Comparison of ENCODE assay signal across 34 cellular contexts in genomic region chr15:101108791-101109190, GRCh38.
"Had no signal": no experiment of that assay in that cellular context is flagged by ENCODE, and none has a peak within 500 bp of the region (broad histone marks: within the 10 kb centered on the region; RNA-seq: fewer than 3 reads in every experiment).

No MANE protein-coding gene starts in this region.

- H3K9me3 ChIP-seq: Peyer's patch had no signal

- H3K27me3 ChIP-seq: brain microvascular endothelial cell, Peyer's patch had no signal

- H3K27ac ChIP-seq: brain microvascular endothelial cell, Peyer's patch, VCaP had no signal

- DNase-seq: activated B cell treated with CpG ODN at 0.5 μM for 24 hours; activated CD4-positive, alpha-beta memory T cell treated with anti-CD3 and anti-CD28 coated beads, Interleukin-2, amount 10 ng/mL, durations not matched to agents 7 days and 5 days; activated CD4-positive, alpha-beta T cell treated with anti-CD3 and anti-CD28 coated beads for 4 hours; activated CD4-positive, CD25-positive, alpha-beta regulatory T cell treated with anti-CD3 and anti-CD28 coated beads, Interleukin-2, amount 50 U/mL, for 72 hours; activated CD8-positive, alpha-beta memory T cell treated with anti-CD3 and anti-CD28 coated beads for 24 hours; activated CD8-positive, alpha-beta memory T cell treated with anti-CD3 and anti-CD28 coated beads, Interleukin-2, amount 10 ng/mL, durations not matched to agents 7 days and 5 days; activated CD8-positive, alpha-beta memory T cell treated with anti-CD3 and anti-CD28 coated beads, Interleukin-2, amount 50 U/mL, for 48 hours; activated effector memory CD4-positive, alpha-beta T cell treated with Interleukin-2 at 50 U/mL for 16 hours; activated naive CD4-positive, alpha-beta T cell treated with anti-CD3 and anti-CD28 coated beads, Interleukin-2, amount 10 ng/mL, durations not matched to agents 7 days and 5 days; activated naive CD8-positive, alpha-beta T cell treated with anti-CD3 and anti-CD28 coated beads for 36 hours; activated T-cell treated with anti-CD3 and anti-CD28 coated beads, Interleukin-2, amount 50 U/mL, for 48 hours; amniotic stem cell; brain microvascular endothelial cell; IMR-90; Karpas-422; KBM-7; NCI-H1105; NCI-H1417 treated with DMSO at 0.1 percent for 48 hours; NCI-H187 treated with DMSO at 0.1 percent for 48 hours; NCI-H2081 treated with DMSO at 0.1 percent for 48 hours; NCI-H226; NCI-H446 treated with DMSO at 0.1 percent for 48 hours; NCI-H69; PC-3; Peyer's patch; RPMI8226; SIG-M5; SW 1271; T-helper 1 cell; T-helper 2 cell; T-helper 9 cell had no signal

- ATAC-seq: activated CD8-positive, alpha-beta memory T cell treated with anti-CD3 and anti-CD28 coated beads, Interleukin-2, amount 10 ng/mL, durations not matched to agents 7 days and 5 days; PC-3; Right ventricle myocardium inferior; SK-N-SH treated with all-trans-retinoic acid at 6 μM for 48 hours had no signal

- H3K36me3 Mint-ChIP-seq: activated CD8-positive, alpha-beta memory T cell treated with anti-CD3 and anti-CD28 coated beads, Interleukin-2, amount 10 ng/mL, durations not matched to agents 7 days and 5 days; activated naive CD4-positive, alpha-beta T cell treated with anti-CD3 and anti-CD28 coated beads, Interleukin-2, amount 10 ng/mL, durations not matched to agents 7 days and 5 days; activated naive CD8-positive, alpha-beta T cell treated with anti-CD3 and anti-CD28 coated beads for 36 hours had no signal

- H3K4me3 ChIP-seq: Peyer's patch had no signal

- H3K4me1 ChIP-seq: Peyer's patch had no signal

- H3K36me3 ChIP-seq: brain microvascular endothelial cell, Peyer's patch had no signal

- H3K27me3 Mint-ChIP-seq: activated B cell treated with CpG ODN at 0.5 μM for 24 hours; activated CD4-positive, alpha-beta memory T cell treated with anti-CD3 and anti-CD28 coated beads, Interleukin-2, amount 10 ng/mL, durations not matched to agents 7 days and 5 days; activated CD8-positive, alpha-beta memory T cell treated with anti-CD3 and anti-CD28 coated beads, Interleukin-2, amount 10 ng/mL, durations not matched to agents 7 days and 5 days; activated naive CD8-positive, alpha-beta T cell treated with anti-CD3 and anti-CD28 coated beads for 36 hours had no signal

- H3K4me3 Mint-ChIP-seq: activated B cell treated with CpG ODN at 0.5 μM for 24 hours; activated CD4-positive, alpha-beta memory T cell treated with anti-CD3 and anti-CD28 coated beads, Interleukin-2, amount 10 ng/mL, durations not matched to agents 7 days and 5 days; activated CD8-positive, alpha-beta memory T cell treated with anti-CD3 and anti-CD28 coated beads, Interleukin-2, amount 10 ng/mL, durations not matched to agents 7 days and 5 days; activated naive CD4-positive, alpha-beta T cell treated with anti-CD3 and anti-CD28 coated beads, Interleukin-2, amount 10 ng/mL, durations not matched to agents 7 days and 5 days; activated naive CD8-positive, alpha-beta T cell treated with anti-CD3 and anti-CD28 coated beads for 36 hours had no signal

- H3K9me3 Mint-ChIP-seq: activated B cell treated with CpG ODN at 0.5 μM for 24 hours; activated CD4-positive, alpha-beta memory T cell treated with anti-CD3 and anti-CD28 coated beads, Interleukin-2, amount 10 ng/mL, durations not matched to agents 7 days and 5 days; activated naive CD4-positive, alpha-beta T cell treated with anti-CD3 and anti-CD28 coated beads, Interleukin-2, amount 10 ng/mL, durations not matched to agents 7 days and 5 days; activated naive CD8-positive, alpha-beta T cell treated with anti-CD3 and anti-CD28 coated beads for 36 hours had no signal

- H3K27ac Mint-ChIP-seq: activated B cell treated with CpG ODN at 0.5 μM for 24 hours; activated CD4-positive, alpha-beta memory T cell treated with anti-CD3 and anti-CD28 coated beads, Interleukin-2, amount 10 ng/mL, durations not matched to agents 7 days and 5 days; activated CD8-positive, alpha-beta memory T cell treated with anti-CD3 and anti-CD28 coated beads, Interleukin-2, amount 10 ng/mL, durations not matched to agents 7 days and 5 days; activated naive CD4-positive, alpha-beta T cell treated with anti-CD3 and anti-CD28 coated beads, Interleukin-2, amount 10 ng/mL, durations not matched to agents 7 days and 5 days; activated naive CD8-positive, alpha-beta T cell treated with anti-CD3 and anti-CD28 coated beads for 36 hours had no signal

- H3K4me1 Mint-ChIP-seq: activated B cell treated with CpG ODN at 0.5 μM for 24 hours; activated CD4-positive, alpha-beta memory T cell treated with anti-CD3 and anti-CD28 coated beads, Interleukin-2, amount 10 ng/mL, durations not matched to agents 7 days and 5 days; activated CD8-positive, alpha-beta memory T cell treated with anti-CD3 and anti-CD28 coated beads, Interleukin-2, amount 10 ng/mL, durations not matched to agents 7 days and 5 days; activated naive CD4-positive, alpha-beta T cell treated with anti-CD3 and anti-CD28 coated beads, Interleukin-2, amount 10 ng/mL, durations not matched to agents 7 days and 5 days; activated naive CD8-positive, alpha-beta T cell treated with anti-CD3 and anti-CD28 coated beads for 36 hours had no signal
